1 cellular context compared by ENCODE assay signal in the genomic region with DNA sequence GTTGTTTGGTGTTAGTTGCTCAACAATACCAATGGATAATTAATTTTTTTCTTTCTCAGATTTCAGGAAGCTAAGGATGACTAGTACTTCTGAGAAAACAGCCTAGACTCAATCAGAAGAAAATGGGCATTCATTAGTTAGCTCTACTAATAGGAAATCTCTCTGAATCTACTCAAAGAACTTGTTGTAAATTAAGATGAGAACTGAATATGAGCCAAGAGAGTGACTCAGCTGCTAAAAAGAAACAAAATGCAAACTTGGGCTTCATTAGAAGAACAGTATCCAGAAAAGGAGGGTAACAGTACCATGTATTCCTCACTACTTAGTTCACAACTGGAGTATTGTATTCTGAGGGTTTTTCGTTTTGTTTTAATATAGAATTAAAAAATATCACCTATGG.
TF ChIP-seq lines count a peak whose summit lies in the region.

No MANE protein-coding gene starts in this region.

TF ChIP-seq in IMR-90, 13 proteins besides CTCF, POLR2A, EP300 and RAD21 (continued from another document):
- no peak for TF ChIP-seq FOS (IDR thresholded peaks at IDR 0.05; ENCODE audit: low read depth, low read length)
- no peak for TF ChIP-seq CHD1 (IDR thresholded peaks at IDR 0.05; ENCODE audit: low read depth, low read length)
- TF ChIP-seq CEBPB (IDR thresholded peaks at IDR 0.05; ENCODE audit: low read depth, low read length): no peak
- TF ChIP-seq SMC3 (IDR thresholded peaks at IDR 0.05; ENCODE audit: low read depth, low read length): no peak
- TF ChIP-seq, protein P1, sequence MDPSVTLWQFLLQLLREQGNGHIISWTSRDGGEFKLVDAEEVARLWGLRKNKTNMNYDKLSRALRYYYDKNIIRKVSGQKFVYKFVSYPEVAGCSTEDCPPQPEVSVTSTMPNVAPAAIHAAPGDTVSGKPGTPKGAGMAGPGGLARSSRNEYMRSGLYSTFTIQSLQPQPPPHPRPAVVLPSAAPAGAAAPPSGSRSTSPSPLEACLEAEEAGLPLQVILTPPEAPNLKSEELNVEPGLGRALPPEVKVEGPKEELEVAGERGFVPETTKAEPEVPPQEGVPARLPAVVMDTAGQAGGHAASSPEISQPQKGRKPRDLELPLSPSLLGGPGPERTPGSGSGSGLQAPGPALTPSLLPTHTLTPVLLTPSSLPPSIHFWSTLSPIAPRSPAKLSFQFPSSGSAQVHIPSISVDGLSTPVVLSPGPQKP (IDR thresholded peaks at IDR 0.05; ENCODE audit: borderline replicate concordance, low read depth, low read length): no peak
- no peak for TF ChIP-seq BHLHE40 (IDR thresholded peaks at IDR 0.05; ENCODE audit: low read depth, low read length)
- TF ChIP-seq NFE2L2 (IDR thresholded peaks at IDR 0.05; ENCODE audit: low read depth, low read length): no peak
TF ChIP-seq in IMR-90: peak in this region for 0.
